1 cellular context compared by ENCODE assay signal in the genomic region with DNA sequence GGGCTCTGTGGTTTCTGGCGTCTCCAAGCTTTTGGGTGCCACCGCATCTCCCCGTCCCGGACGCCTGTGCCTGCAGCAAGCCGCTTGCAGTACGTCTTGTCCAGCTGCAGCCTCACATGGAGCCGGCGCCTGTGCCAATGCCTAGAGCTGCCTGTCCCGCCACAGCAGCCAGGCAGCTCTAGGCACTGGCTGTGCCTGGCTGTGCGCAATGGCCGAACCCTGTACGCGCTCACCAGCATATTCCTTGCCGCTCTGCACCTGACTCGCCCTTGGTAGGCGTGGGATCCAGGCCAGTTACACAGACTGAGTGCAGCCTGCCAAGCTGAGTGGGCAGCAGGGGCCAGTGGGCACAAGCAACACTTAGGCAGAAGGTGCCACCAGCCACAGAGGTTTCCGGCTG.
TF ChIP-seq lines count a peak whose summit lies in the region.

No MANE protein-coding gene starts in this region.

TF ChIP-seq in WTC11, 78 proteins besides CTCF, POLR2A, EP300 and RAD21 (continued from another document):
- TF ChIP-seq, protein P1, sequence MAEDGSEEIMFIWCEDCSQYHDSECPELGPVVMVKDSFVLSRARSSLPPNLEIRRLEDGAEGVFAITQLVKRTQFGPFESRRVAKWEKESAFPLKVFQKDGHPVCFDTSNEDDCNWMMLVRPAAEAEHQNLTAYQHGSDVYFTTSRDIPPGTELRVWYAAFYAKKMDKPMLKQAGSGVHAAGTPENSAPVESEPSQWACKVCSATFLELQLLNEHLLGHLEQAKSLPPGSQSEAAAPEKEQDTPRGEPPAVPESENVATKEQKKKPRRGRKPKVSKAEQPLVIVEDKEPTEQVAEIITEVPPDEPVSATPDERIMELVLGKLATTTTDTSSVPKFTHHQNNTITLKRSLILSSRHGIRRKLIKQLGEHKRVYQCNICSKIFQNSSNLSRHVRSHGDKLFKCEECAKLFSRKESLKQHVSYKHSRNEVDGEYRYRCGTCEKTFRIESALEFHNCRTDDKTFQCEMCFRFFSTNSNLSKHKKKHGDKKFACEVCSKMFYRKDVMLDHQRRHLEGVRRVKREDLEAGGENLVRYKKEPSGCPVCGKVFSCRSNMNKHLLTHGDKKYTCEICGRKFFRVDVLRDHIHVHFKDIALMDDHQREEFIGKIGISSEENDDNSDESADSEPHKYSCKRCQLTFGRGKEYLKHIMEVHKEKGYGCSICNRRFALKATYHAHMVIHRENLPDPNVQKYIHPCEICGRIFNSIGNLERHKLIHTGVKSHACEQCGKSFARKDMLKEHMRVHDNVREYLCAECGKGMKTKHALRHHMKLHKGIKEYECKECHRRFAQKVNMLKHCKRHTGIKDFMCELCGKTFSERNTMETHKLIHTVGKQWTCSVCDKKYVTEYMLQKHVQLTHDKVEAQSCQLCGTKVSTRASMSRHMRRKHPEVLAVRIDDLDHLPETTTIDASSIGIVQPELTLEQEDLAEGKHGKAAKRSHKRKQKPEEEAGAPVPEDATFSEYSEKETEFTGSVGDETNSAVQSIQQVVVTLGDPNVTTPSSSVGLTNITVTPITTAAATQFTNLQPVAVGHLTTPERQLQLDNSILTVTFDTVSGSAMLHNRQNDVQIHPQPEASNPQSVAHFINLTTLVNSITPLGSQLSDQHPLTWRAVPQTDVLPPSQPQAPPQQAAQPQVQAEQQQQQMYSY (CRISPR knock-in tag; IDR thresholded peaks at IDR 0.05): no peak
- TF ChIP-seq, protein P2, sequence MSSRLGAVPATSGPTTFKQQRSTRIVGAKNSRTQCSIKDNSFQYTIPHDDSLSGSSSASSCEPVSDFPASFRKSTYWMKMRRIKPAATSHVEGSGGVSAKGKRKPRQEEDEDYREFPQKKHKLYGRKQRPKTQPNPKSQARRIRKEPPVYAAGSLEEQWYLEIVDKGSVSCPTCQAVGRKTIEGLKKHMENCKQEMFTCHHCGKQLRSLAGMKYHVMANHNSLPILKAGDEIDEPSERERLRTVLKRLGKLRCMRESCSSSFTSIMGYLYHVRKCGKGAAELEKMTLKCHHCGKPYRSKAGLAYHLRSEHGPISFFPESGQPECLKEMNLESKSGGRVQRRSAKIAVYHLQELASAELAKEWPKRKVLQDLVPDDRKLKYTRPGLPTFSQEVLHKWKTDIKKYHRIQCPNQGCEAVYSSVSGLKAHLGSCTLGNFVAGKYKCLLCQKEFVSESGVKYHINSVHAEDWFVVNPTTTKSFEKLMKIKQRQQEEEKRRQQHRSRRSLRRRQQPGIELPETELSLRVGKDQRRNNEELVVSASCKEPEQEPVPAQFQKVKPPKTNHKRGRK (CRISPR knock-in tag; IDR thresholded peaks at IDR 0.05; ENCODE audit: borderline replicate concordance): no peak
- TF ChIP-seq, protein P3, sequence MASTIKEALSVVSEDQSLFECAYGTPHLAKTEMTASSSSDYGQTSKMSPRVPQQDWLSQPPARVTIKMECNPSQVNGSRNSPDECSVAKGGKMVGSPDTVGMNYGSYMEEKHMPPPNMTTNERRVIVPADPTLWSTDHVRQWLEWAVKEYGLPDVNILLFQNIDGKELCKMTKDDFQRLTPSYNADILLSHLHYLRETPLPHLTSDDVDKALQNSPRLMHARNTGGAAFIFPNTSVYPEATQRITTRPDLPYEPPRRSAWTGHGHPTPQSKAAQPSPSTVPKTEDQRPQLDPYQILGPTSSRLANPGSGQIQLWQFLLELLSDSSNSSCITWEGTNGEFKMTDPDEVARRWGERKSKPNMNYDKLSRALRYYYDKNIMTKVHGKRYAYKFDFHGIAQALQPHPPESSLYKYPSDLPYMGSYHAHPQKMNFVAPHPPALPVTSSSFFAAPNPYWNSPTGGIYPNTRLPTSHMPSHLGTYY (CRISPR knock-in tag; IDR thresholded peaks at IDR 0.05): no peak
- TF ChIP-seq NR1H2 (CRISPR knock-in tag; IDR thresholded peaks at IDR 0.05) (no peak), CBFB (CRISPR knock-in tag; IDR thresholded peaks at IDR 0.05; ENCODE audit: low read depth) (no peak), ELF4 (CRISPR knock-in tag; IDR thresholded peaks at IDR 0.05; ENCODE audit: low read depth) (no peak), ZNF232 (CRISPR knock-in tag; IDR thresholded peaks at IDR 0.05) (no peak), NFATC4 (CRISPR knock-in tag; IDR thresholded peaks at IDR 0.05) (no peak), KAT7 (CRISPR knock-in tag; IDR thresholded peaks at IDR 0.05; ENCODE audit: borderline replicate concordance) (no peak), ZNF138 (CRISPR knock-in tag; conservative IDR thresholded peaks at IDR 0.05) (no peak), NR3C1 (CRISPR knock-in tag; conservative IDR thresholded peaks at IDR 0.05; ENCODE audit: low read depth) (no peak)
- TF ChIP-seq, protein P4, sequence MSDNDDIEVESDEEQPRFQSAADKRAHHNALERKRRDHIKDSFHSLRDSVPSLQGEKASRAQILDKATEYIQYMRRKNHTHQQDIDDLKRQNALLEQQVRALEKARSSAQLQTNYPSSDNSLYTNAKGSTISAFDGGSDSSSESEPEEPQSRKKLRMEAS (CRISPR knock-in tag; IDR thresholded peaks at IDR 0.05): no peak
- TF ChIP-seq, protein P5, sequence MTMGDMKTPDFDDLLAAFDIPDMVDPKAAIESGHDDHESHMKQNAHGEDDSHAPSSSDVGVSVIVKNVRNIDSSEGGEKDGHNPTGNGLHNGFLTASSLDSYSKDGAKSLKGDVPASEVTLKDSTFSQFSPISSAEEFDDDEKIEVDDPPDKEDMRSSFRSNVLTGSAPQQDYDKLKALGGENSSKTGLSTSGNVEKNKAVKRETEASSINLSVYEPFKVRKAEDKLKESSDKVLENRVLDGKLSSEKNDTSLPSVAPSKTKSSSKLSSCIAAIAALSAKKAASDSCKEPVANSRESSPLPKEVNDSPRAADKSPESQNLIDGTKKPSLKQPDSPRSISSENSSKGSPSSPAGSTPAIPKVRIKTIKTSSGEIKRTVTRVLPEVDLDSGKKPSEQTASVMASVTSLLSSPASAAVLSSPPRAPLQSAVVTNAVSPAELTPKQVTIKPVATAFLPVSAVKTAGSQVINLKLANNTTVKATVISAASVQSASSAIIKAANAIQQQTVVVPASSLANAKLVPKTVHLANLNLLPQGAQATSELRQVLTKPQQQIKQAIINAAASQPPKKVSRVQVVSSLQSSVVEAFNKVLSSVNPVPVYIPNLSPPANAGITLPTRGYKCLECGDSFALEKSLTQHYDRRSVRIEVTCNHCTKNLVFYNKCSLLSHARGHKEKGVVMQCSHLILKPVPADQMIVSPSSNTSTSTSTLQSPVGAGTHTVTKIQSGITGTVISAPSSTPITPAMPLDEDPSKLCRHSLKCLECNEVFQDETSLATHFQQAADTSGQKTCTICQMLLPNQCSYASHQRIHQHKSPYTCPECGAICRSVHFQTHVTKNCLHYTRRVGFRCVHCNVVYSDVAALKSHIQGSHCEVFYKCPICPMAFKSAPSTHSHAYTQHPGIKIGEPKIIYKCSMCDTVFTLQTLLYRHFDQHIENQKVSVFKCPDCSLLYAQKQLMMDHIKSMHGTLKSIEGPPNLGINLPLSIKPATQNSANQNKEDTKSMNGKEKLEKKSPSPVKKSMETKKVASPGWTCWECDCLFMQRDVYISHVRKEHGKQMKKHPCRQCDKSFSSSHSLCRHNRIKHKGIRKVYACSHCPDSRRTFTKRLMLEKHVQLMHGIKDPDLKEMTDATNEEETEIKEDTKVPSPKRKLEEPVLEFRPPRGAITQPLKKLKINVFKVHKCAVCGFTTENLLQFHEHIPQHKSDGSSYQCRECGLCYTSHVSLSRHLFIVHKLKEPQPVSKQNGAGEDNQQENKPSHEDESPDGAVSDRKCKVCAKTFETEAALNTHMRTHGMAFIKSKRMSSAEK (CRISPR knock-in tag; IDR thresholded peaks at IDR 0.05; ENCODE audit: borderline replicate concordance): no peak
- TF ChIP-seq, protein P6, sequence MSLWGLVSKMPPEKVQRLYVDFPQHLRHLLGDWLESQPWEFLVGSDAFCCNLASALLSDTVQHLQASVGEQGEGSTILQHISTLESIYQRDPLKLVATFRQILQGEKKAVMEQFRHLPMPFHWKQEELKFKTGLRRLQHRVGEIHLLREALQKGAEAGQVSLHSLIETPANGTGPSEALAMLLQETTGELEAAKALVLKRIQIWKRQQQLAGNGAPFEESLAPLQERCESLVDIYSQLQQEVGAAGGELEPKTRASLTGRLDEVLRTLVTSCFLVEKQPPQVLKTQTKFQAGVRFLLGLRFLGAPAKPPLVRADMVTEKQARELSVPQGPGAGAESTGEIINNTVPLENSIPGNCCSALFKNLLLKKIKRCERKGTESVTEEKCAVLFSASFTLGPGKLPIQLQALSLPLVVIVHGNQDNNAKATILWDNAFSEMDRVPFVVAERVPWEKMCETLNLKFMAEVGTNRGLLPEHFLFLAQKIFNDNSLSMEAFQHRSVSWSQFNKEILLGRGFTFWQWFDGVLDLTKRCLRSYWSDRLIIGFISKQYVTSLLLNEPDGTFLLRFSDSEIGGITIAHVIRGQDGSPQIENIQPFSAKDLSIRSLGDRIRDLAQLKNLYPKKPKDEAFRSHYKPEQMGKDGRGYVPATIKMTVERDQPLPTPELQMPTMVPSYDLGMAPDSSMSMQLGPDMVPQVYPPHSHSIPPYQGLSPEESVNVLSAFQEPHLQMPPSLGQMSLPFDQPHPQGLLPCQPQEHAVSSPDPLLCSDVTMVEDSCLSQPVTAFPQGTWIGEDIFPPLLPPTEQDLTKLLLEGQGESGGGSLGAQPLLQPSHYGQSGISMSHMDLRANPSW (CRISPR knock-in tag; conservative IDR thresholded peaks at IDR 0.05; ENCODE audit: low read depth): no peak
- TF ChIP-seq, protein P7, sequence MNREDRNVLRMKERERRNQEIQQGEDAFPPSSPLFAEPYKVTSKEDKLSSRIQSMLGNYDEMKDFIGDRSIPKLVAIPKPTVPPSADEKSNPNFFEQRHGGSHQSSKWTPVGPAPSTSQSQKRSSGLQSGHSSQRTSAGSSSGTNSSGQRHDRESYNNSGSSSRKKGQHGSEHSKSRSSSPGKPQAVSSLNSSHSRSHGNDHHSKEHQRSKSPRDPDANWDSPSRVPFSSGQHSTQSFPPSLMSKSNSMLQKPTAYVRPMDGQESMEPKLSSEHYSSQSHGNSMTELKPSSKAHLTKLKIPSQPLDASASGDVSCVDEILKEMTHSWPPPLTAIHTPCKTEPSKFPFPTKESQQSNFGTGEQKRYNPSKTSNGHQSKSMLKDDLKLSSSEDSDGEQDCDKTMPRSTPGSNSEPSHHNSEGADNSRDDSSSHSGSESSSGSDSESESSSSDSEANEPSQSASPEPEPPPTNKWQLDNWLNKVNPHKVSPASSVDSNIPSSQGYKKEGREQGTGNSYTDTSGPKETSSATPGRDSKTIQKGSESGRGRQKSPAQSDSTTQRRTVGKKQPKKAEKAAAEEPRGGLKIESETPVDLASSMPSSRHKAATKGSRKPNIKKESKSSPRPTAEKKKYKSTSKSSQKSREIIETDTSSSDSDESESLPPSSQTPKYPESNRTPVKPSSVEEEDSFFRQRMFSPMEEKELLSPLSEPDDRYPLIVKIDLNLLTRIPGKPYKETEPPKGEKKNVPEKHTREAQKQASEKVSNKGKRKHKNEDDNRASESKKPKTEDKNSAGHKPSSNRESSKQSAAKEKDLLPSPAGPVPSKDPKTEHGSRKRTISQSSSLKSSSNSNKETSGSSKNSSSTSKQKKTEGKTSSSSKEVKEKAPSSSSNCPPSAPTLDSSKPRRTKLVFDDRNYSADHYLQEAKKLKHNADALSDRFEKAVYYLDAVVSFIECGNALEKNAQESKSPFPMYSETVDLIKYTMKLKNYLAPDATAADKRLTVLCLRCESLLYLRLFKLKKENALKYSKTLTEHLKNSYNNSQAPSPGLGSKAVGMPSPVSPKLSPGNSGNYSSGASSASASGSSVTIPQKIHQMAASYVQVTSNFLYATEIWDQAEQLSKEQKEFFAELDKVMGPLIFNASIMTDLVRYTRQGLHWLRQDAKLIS (CRISPR knock-in tag; IDR thresholded peaks at IDR 0.05; ENCODE audit: borderline replicate concordance): no peak
- TF ChIP-seq, protein P8, sequence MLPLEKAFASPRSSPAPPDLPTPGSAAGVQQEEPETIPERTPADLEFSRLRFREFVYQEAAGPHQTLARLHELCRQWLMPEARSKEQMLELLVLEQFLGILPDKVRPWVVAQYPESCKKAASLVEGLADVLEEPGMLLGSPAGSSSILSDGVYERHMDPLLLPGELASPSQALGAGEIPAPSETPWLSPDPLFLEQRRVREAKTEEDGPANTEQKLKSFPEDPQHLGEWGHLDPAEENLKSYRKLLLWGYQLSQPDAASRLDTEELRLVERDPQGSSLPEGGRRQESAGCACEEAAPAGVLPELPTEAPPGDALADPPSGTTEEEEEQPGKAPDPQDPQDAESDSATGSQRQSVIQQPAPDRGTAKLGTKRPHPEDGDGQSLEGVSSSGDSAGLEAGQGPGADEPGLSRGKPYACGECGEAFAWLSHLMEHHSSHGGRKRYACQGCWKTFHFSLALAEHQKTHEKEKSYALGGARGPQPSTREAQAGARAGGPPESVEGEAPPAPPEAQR (CRISPR knock-in tag; IDR thresholded peaks at IDR 0.05): no peak
- TF ChIP-seq, protein P9, sequence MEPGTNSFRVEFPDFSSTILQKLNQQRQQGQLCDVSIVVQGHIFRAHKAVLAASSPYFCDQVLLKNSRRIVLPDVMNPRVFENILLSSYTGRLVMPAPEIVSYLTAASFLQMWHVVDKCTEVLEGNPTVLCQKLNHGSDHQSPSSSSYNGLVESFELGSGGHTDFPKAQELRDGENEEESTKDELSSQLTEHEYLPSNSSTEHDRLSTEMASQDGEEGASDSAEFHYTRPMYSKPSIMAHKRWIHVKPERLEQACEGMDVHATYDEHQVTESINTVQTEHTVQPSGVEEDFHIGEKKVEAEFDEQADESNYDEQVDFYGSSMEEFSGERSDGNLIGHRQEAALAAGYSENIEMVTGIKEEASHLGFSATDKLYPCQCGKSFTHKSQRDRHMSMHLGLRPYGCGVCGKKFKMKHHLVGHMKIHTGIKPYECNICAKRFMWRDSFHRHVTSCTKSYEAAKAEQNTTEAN (CRISPR knock-in tag; IDR thresholded peaks at IDR 0.05): no peak
